ENCODE assay signal across 8 cellular contexts in the genomic region with DNA sequence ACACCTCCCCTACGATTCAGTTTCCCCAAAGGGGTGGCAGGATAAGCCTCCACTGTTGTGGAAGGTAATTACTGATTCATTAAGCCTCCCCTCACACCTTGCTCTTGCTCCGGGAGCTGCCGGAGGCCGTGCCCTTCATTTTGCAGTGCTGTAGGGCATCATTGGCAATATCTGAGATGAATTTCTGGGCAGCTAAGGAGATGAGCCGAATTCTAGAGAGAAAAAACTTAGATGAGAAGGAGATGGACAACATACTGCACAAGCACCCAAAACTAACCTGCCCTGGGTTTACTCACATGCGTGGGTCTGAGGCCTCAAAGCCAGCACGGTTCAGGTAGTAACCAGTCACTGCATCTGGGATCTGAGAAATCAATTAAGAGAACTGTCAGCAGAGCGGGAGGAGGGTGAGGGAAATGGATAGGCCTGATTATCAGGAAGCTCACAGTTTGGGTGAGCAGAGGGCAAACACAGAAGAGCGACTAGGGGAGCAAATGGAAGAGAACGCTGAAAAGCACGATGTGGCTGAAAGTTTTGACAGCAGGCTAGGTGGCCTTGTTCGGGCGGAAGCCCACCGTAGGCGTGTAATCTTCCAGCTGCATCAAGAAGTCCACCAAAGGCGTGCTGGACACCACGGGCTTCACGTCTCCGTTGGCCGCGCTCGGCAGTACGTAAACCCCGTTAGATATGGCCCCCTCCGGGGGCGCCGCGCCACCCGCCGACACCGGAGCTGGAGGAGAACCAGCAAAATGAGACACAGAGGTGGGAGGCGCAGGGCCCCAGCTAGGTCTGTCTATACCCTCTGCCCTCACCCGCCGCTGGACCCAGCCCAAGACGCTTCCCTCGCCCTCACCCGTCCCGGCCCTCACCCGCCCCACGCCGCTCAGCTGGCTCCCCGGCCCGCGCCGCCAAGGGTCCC.
A peak's percentile ranks its signal among the peaks of the same experiment; 100 is the strongest.
DNase-seq lines count a peak whose midpoint lies in the region; ATAC-seq and TF ChIP-seq lines count a peak whose summit lies in the region.

No MANE protein-coding gene starts in this region.

- peak overlapping the region; percentile 89 for H3K9ac ChIP-seq in OCI-LY1 (ENCODE audit: low read length)

- H3K27ac ChIP-seq in OCI-LY1 (ENCODE audit: low read depth, low read length, poor library complexity, severe bottlenecking): no peak overlapping the region

- no peaks in the 10 kb centered on the region for H3K9me2 ChIP-seq in OCI-LY1 (ENCODE audit: low read depth, low read length)

- H3K4me3 ChIP-seq in HFF-Myc (replicated peaks; ENCODE audit: low read depth, low read length) (peak overlapping the region; percentile 72), OCI-LY1 (ENCODE audit: low read depth, low read length, poor library complexity, severe bottlenecking) (peak overlapping the region; percentile 91), astrocyte of the spinal cord (ENCODE audit: low read depth, low read length) (peak overlapping the region; percentile 65)

- H3K9me3 ChIP-seq in OCI-LY1 (ENCODE audit: low read length): no peaks in the 10 kb centered on the region

- ATAC-seq in GM18505 (IDR thresholded peaks at IDR 0.05; ENCODE audit: unreplicated experiment): peak; percentile 20

- peaks cover 31% of the 10 kb centered on the region for H3K4me1 ChIP-seq in OCI-LY1 (ENCODE audit: insufficient read depth, low read length, severe bottlenecking)

- TF ChIP-seq POLR2A in GM18505 (IDR thresholded peaks at IDR 0.05; ENCODE audit: borderline replicate concordance, extremely low read depth, insufficient read depth, insufficient read length): no peak

- DNase-seq in HFF-Myc (ENCODE audit: extremely low read depth, low read depth) (no peak), astrocyte of the spinal cord (ENCODE audit: low read depth, low spot score) (peak; percentile 19), iris pigment epithelial cell (ENCODE audit: low read depth) (peak; percentile 41), T1000 (lab: John Stamatoyannopoulos, UW) (no peak), HuH-7 (ENCODE audit: low spot score) (no peak)
- peak; percentile 34 for DNase-seq in stimulated activated CD4-positive, alpha-beta T cell treated with anti-CD3 and anti-CD28 coated beads, Interleukin-4, amount 100 ng/mL, for 24 hours

- no peaks in the 10 kb centered on the region for H4K20me1 ChIP-seq in OCI-LY1 (ENCODE audit: insufficient read depth, low read length)

- peaks cover 45% of the 10 kb centered on the region for H3K36me3 ChIP-seq in OCI-LY1 (ENCODE audit: insufficient read depth, low read length)

- H3K79me2 ChIP-seq in OCI-LY1 (ENCODE audit: insufficient read depth, low read length): no peaks in the 10 kb centered on the region; the same call in 1 of the 2 replicates

- H3K27me3 ChIP-seq in OCI-LY1 (ENCODE audit: insufficient read depth, low read length): no peaks in the 10 kb centered on the region

- in situ Hi-C loops in astrocyte of the spinal cord (cut with HindIII; ENCODE audit: low sequenced_read_pairs): no loop called here

- peaks cover 4% of the 10 kb centered on the region; the same call in 1 of the 2 replicates for H3F3A ChIP-seq in OCI-LY1 (ENCODE audit: insufficient read depth, low read length)

- no peak overlapping the region for H2AFZ ChIP-seq in OCI-LY1 (ENCODE audit: low read length)

- H3K4me2 ChIP-seq in OCI-LY1 (ENCODE audit: low read length): peak overlapping the region; percentile 77

- TF ChIP-seq CTCF in HFF-Myc (IDR thresholded peaks at IDR 0.05; ENCODE audit: low read depth, low read length, missing control alignments) (no peak), OCI-LY1 (IDR thresholded peaks at IDR 0.05; ENCODE audit: low read length) (no peak), astrocyte of the spinal cord (IDR thresholded peaks at IDR 0.05; ENCODE audit: low read depth, low read length) (no peak)

Comparison
In these comparisons a context has a peak if more than half of its experiments do, and no peak if none do; other contexts are left out.
1. DNase-seq: peak in astrocyte of the spinal cord (single experiment), iris pigment epithelial cell (single experiment) and stimulated activated CD4-positive, alpha-beta T cell treated with anti-CD3 and anti-CD28 coated beads, Interleukin-4, amount 100 ng/mL, for 24 hours (single experiment); none in HFF-Myc (single experiment), T1000 (single experiment) and HuH-7 (single experiment).
2. Peak in every context shown above with its lines, with median percentiles within 50 percentile points of each other: H3K4me3 ChIP-seq.